21 cellular contexts compared by ENCODE assay signal in genomic region chr2:25347846-25348245, GRCh38. TPM values are rescaled to one million over a fixed set of nuclear protein-coding genes. Genes with fewer than 3 reads are reported as not detected.
DNase-seq lines count a peak whose midpoint lies in the region; ATAC-seq, FAIRE-seq and TF ChIP-seq lines count a peak whose summit lies in the region.
"Had no signal": no experiment of that assay in that cellular context is flagged by ENCODE, and none has a peak within 500 bp of the region (broad histone marks: within the 10 kb centered on the region; RNA-seq: fewer than 3 reads in every experiment).

No MANE protein-coding gene starts in this region.

- 0 out of 3 replicates have a peak overlapping the region, but pooled peaks have one; percentile 55 for H2BK15ac ChIP-seq in IMR-90 (ENCODE audit: low read depth, low read length)

- ATAC-seq in IMR-90 (ENCODE audit: low read depth) (peak; percentile 75), lower lobe of right lung (no peak), HG02759 (IDR thresholded peaks at IDR 0.05; ENCODE audit: unreplicated experiment) (no peak), HG02642 (IDR thresholded peaks at IDR 0.05; ENCODE audit: poor library complexity, unreplicated experiment) (no peak)

- no peak overlapping the region for H2BK5ac ChIP-seq in IMR-90 (ENCODE audit: low read depth, low read length, poor library complexity, severe bottlenecking)

- no peak overlapping the region for H3K56ac ChIP-seq in IMR-90 (ENCODE audit: extremely low read depth, insufficient read depth, low read length)

- H3K4me2 ChIP-seq in IMR-90 (ENCODE audit: low read depth, low read length) (0 out of 2 replicates have a peak overlapping the region, but pooled peaks have one; percentile 8), astrocyte (ENCODE audit: low read length) (peak overlapping the region; percentile 33)

- TF ChIP-seq POLR2A in IMR-90 (IDR thresholded peaks at IDR 0.05; ENCODE audit: low read depth, low read length), result no peak

- peak overlapping the region in 1 of 2 experiments; percentile 67; a peak in 2 of 4 replicates for H4K8ac ChIP-seq in IMR-90 (ENCODE audit: low read depth in 2 of 2, low read length in 2 of 2)

- 0% methylated on average over 2 of the region's 2 CpGs; no CpG with 5 or more reads in 1 of the 2 experiments for WGBS in IMR-90 (ENCODE audit: extremely low coverage in 2 of 2, insufficient read length in 1 of 2), 2 experiments

- H3K27me3 ChIP-seq in IMR-90 (ENCODE audit: control insufficient read depth, insufficient read depth, low read length) (no peaks in the 10 kb centered on the region), astrocyte (ENCODE audit: insufficient read depth, low read length) (no peaks in the 10 kb centered on the region), lower lobe of right lung (ENCODE audit: low read depth) (no peaks in the 10 kb centered on the region)
- H3K27me3 ChIP-seq: BE2C, right atrium auricular region had no signal

- H2BK20ac ChIP-seq in IMR-90 (ENCODE audit: low read depth, low read length), result peak overlapping the region; percentile 69; the same call in 1 of the 2 replicates

- H3K4me1 ChIP-seq in IMR-90 (ENCODE audit: control insufficient read depth, insufficient read depth, low read length) (peaks cover 12% of the 10 kb centered on the region), astrocyte (ENCODE audit: insufficient read depth, low read length) (peaks cover 17% of the 10 kb centered on the region), lower lobe of right lung (peaks cover 3% of the 10 kb centered on the region)
- H3K4me1 ChIP-seq: BE2C had no signal

- TF ChIP-seq CTCF in AG10803 (conservative IDR thresholded peaks at IDR 0.05; ENCODE audit: low read length) (no peak), IMR-90 (conservative IDR thresholded peaks at IDR 0.05; ENCODE audit: low read depth, low read length) (no peak), astrocyte (IDR thresholded peaks at IDR 0.05; ENCODE audit: insufficient read depth, low read depth, low read length) (no peak), nephron progenitor cell (IDR thresholded peaks at IDR 0.05) (no peak), lower lobe of right lung (IDR thresholded peaks at IDR 0.05) (no peak)

- BruUV-seq in IMR-90 (replicated peaks; lab: Mats Ljungman, UMichigan), result no TSS peak

- H2AFZ ChIP-seq in IMR-90 (replicated peaks; ENCODE audit: low read length, poor library complexity) (no peak overlapping the region), astrocyte (ENCODE audit: low read depth, low read length) (no peak overlapping the region)

- peak overlapping the region; percentile 51; the same call in 1 of the 2 replicates for H3K4ac ChIP-seq in IMR-90 (ENCODE audit: low read depth, low read length)

- no peaks in the 10 kb centered on the region for H3K79me2 ChIP-seq in astrocyte (ENCODE audit: insufficient read depth, low read length)

- dilution Hi-C loops in IMR-90 (cut with HindIII; ENCODE audit: low sequenced_read_pairs, unreplicated experiment), result no loop called here

- intact Hi-C loops in IMR-90 (cut with micrococcal nuclease), result no loop called here
- intact Hi-C loops in lower lobe of right lung (cut with DNase I), result no loop called here

- H4K20me1 ChIP-seq in IMR-90 (ENCODE audit: insufficient read depth, low read length), result no peaks in the 10 kb centered on the region
- H4K20me1 ChIP-seq in astrocyte (ENCODE audit: insufficient read depth, low read length), result peaks cover 2% of the 10 kb centered on the region

- H3K4me3 Mint-ChIP-seq in astrocyte (ENCODE audit: unreplicated experiment) (no peak overlapping the region), nephron progenitor cell (no peak overlapping the region)
- H3K4me3 Mint-ChIP-seq: central memory CD8-positive, alpha-beta T cell; T-helper 1 cell treated with Interleukin-12 subunit alpha and Interleukin-12 subunit beta and Interleukin-4 antibody, amounts not matched to agents 30 μg/mL and 1 μg/mL, for 36 hours; WTC11 had no signal

- no peak overlapping the region for H3K23ac ChIP-seq in IMR-90 (ENCODE audit: low read depth, low read length)

- peaks cover 17% of the 10 kb centered on the region for H3K4me1 Mint-ChIP-seq in astrocyte (ENCODE audit: low read depth, unreplicated experiment)
- peaks cover 12% of the 10 kb centered on the region for H3K4me1 Mint-ChIP-seq in nephron progenitor cell

- H3K9me3 ChIP-seq in IMR-90 (ENCODE audit: control insufficient read depth, insufficient read depth, low read length) (no peaks in the 10 kb centered on the region), astrocyte (ENCODE audit: insufficient read depth, low read depth, low read length) (no peaks in the 10 kb centered on the region), lower lobe of right lung (no peaks in the 10 kb centered on the region)
- H3K9me3 ChIP-seq: BE2C, right atrium auricular region had no signal

- H4K91ac ChIP-seq in IMR-90 (ENCODE audit: insufficient read depth, low read depth, low read length), result no peak overlapping the region

- H3K14ac ChIP-seq in IMR-90 (replicated peaks; ENCODE audit: low read depth, low read length), result peak overlapping the region; percentile 36; the same call in 1 of the 2 replicates

- no peak overlapping the region; the same call in 1 of the 2 replicates for H4K5ac ChIP-seq in IMR-90 (ENCODE audit: low read depth, low read length)

- peak overlapping the region; percentile 31; the same call in 1 of the 2 replicates for H2AK5ac ChIP-seq in IMR-90 (ENCODE audit: low read depth, low read length)

- DNase-seq in AG10803 (ENCODE audit: low read depth) (peak; percentile 10), IMR-90 (peak; percentile 73), astrocyte (ENCODE audit: low read depth) (peak; percentile 41), nephron progenitor cell (no peak), lower lobe of right lung (no peak)
- DNase-seq: activated CD8-positive, alpha-beta memory T cell treated with anti-CD3 and anti-CD28 coated beads, Interleukin-2, amount 50 U/mL, for 48 hours; activated naive CD8-positive, alpha-beta T cell treated with anti-CD3 and anti-CD28 coated beads, Interleukin-2, amount 10 ng/mL, durations not matched to agents 7 days and 5 days; BE2C; effector CD4-positive, alpha-beta T cell; GOT3; midbrain; NCI-H2081 treated with DMSO at 0.1 percent for 48 hours; NCI-H524; substantia nigra had no signal

- H3K18ac ChIP-seq in IMR-90 (ENCODE audit: low read depth, low read length), result no peak overlapping the region

- no peak overlapping the region for H2AK9ac ChIP-seq in IMR-90 (replicated peaks; ENCODE audit: low read depth, low read length, poor library complexity)

- H3K27me3 Mint-ChIP-seq in astrocyte (ENCODE audit: low read depth, unreplicated experiment), result peaks cover 14% of the 10 kb centered on the region
- peaks cover 38% of the 10 kb centered on the region for H3K27me3 Mint-ChIP-seq in nephron progenitor cell (ENCODE audit: low read depth, poor library complexity)
- H3K27me3 Mint-ChIP-seq: activated naive CD8-positive, alpha-beta T cell treated with anti-CD3 and anti-CD28 coated beads, Interleukin-2, amount 10 ng/mL, durations not matched to agents 7 days and 5 days had no signal

- no peak for TF ChIP-seq RAD21 in IMR-90 (IDR thresholded peaks at IDR 0.05; ENCODE audit: low read length)

- POLR2A ChIA-PET in IMR-90 (lab: Charles Lee; ENCODE audit: unreplicated experiment), result interaction anchor here (0.6 kb wide), 1 partner anchor 298 kb away, joined by 3 read pairs; no protein-coding TSS in a partner anchor

- H3K4me3 ChIP-seq in AG10803 (ENCODE audit: low read length) (no peak overlapping the region), IMR-90 (ENCODE audit: insufficient read depth, low read depth, low read length) (no peak overlapping the region), astrocyte (ENCODE audit: insufficient read depth, low read depth, low read length) (no peak overlapping the region), lower lobe of right lung (no peak overlapping the region)
- H3K4me3 ChIP-seq: right atrium auricular region had no signal

- H3K9ac ChIP-seq in IMR-90 (ENCODE audit: low read depth, low read length) (peak overlapping the region; percentile 25; the same call in 1 of the 2 replicates), astrocyte (ENCODE audit: low read length) (no peak overlapping the region)

- peaks cover 2% of the 10 kb centered on the region for H3K36me3 Mint-ChIP-seq in astrocyte (ENCODE audit: low read depth, unreplicated experiment)
- H3K36me3 Mint-ChIP-seq in nephron progenitor cell (ENCODE audit: low read depth), result no peaks in the 10 kb centered on the region
- H3K36me3 Mint-ChIP-seq: activated naive CD8-positive, alpha-beta T cell treated with anti-CD3 and anti-CD28 coated beads, Interleukin-2, amount 10 ng/mL, durations not matched to agents 7 days and 5 days; WTC11 had no signal

- in situ Hi-C loops in IMR-90 (cut with MboI; ENCODE audit: low sequenced_read_pairs), result no loop called here

- CTCF ChIA-PET in IMR-90 (lab: Yijun Ruan, JAX), result interaction anchor here (1.2 kb wide), 1 partner anchor 14 kb away, joined by 3 read pairs; no protein-coding TSS in a partner anchor

- H3K36me3 ChIP-seq in IMR-90 (ENCODE audit: control insufficient read depth, insufficient read depth, low read length), result no peaks in the 10 kb centered on the region
- no peaks in the 10 kb centered on the region for H3K36me3 ChIP-seq in astrocyte (ENCODE audit: insufficient read depth, low read length)
- no peaks in the 10 kb centered on the region for H3K36me3 ChIP-seq in lower lobe of right lung
- H3K36me3 ChIP-seq: BE2C, right atrium auricular region had no signal

- H3K9me3 Mint-ChIP-seq in astrocyte (ENCODE audit: unreplicated experiment) (no peaks in the 10 kb centered on the region), nephron progenitor cell (no peaks in the 10 kb centered on the region)
- H3K9me3 Mint-ChIP-seq: activated naive CD8-positive, alpha-beta T cell treated with anti-CD3 and anti-CD28 coated beads, Interleukin-2, amount 10 ng/mL, durations not matched to agents 7 days and 5 days; central memory CD8-positive, alpha-beta T cell; T-helper 1 cell treated with Interleukin-12 subunit alpha and Interleukin-12 subunit beta and Interleukin-4 antibody, amounts not matched to agents 30 μg/mL and 1 μg/mL, for 36 hours; WTC11 had no signal

- no peak for FAIRE-seq in astrocyte (lab: Jason Lieb, UNC)

- no peaks in the 10 kb centered on the region for H3K79me1 ChIP-seq in IMR-90 (ENCODE audit: low read depth in 1 of 2, low read length in 2 of 2)

- H3K9me1 ChIP-seq in IMR-90 (ENCODE audit: insufficient read depth, low read length), result peaks cover 12% of the 10 kb centered on the region; the same call in 1 of the 2 replicates

- H3K27ac Mint-ChIP-seq in astrocyte (ENCODE audit: unreplicated experiment) (no peak overlapping the region), nephron progenitor cell (peak overlapping the region; percentile 44)
- H3K27ac Mint-ChIP-seq: WTC11 had no signal

- peak overlapping the region; percentile 38; the same call in 1 of the 2 replicates for H2BK120ac ChIP-seq in IMR-90 (ENCODE audit: low read depth, low read length)

- H3K27ac ChIP-seq in IMR-90 (ENCODE audit: insufficient read depth, low read length) (peak overlapping the region; percentile 50; the same call in 1 of the 2 replicates), astrocyte (ENCODE audit: low read depth, low read length) (no peak overlapping the region), lower lobe of right lung (no peak overlapping the region)
- H3K27ac ChIP-seq: HL-60, right atrium auricular region had no signal

RNA-seq across cellular contexts. Expression of gene DNMT3A, which starts 6.1 kb away (rescaled TPM):
- total RNA-seq in IMR-90 (2012; rRNA removed), result 6.1 and 9.7 TPM in 2 replicates
- 4.4 and 4.5 TPM in 2 replicates for polyA plus RNA-seq in IMR-90 (2012; rRNA removed)
- 1.4 and 3.9 TPM in 2 replicates for polyA plus RNA-seq in IMR-90 (2012; cell fraction: cytosol; rRNA removed)
- 15.3 and 15.8 TPM in 2 replicates for polyA plus RNA-seq in IMR-90 (2012; cell fraction: nucleus; rRNA removed; ENCODE audit: low replicate concordance)
- 51.4 and 58.1 TPM in 2 replicates for total RNA-seq in astrocyte
- total RNA-seq in lower lobe of right lung, result 35.6 TPM

Comparison
In these comparisons a context has a peak if more than half of its experiments do, and no peak if none do; other contexts are left out.
1. DNase-seq: peak in AG10803 (single experiment), IMR-90 (single experiment) and astrocyte (single experiment); none in nephron progenitor cell (single experiment) and lower lobe of right lung (single experiment).